ENCODE assay signal across 24 cellular contexts in the genomic region with DNA sequence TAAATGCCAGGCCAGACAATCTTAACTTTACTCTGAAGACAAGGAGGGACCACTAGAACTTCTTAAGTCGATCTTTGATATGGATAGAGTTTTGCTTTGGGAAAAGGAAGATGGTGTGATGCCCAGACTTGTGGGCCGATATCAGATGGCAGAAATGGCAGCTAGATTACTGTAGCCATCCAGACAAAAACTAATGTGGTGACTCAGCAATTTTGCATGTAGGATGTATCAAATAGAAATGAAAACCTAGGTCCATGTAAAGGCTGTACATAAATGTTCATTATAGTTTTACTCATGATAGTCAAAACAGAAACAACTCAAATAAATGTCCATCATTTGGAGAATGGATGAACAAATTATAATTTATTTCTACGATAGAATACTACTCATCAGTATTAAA.
"Had no signal": no experiment of that assay in that cellular context is flagged by ENCODE, and none has a peak within 500 bp of the region (broad histone marks: within the 10 kb centered on the region; RNA-seq: fewer than 3 reads in every experiment).

No MANE protein-coding gene starts in this region.

- ATAC-seq: foreskin keratinocyte, gastroesophageal sphincter, left lung, lower lobe of right lung, mucosa of descending colon had no signal

- H3K4me2 ChIP-seq: hepatocyte had no signal

- H3K9me3 ChIP-seq: esophagus muscularis mucosa, gastroesophageal sphincter, left lung, lower lobe of right lung had no signal

- H3K36me3 ChIP-seq: esophagus muscularis mucosa, gastroesophageal sphincter, heart left ventricle, left lung, lower lobe of right lung had no signal

- H3K27me3 ChIP-seq: dorsolateral prefrontal cortex, esophagus muscularis mucosa, foreskin keratinocyte, gastroesophageal sphincter, heart left ventricle, hepatocyte, left lung had no signal

- H2AFZ ChIP-seq: hepatocyte had no signal

- H3K79me2 ChIP-seq: hepatocyte had no signal

- DNase-seq: dermis blood vessel endothelial cell; dorsolateral prefrontal cortex; effector CD4-positive, alpha-beta T cell; effector memory CD4-positive, alpha-beta T cell; heart left ventricle; hypothalamus; immature natural killer cell; islet precursor cell; kidney; kidney glomerular epithelial cell; left lung; left ventricle myocardium superior; lower lobe of right lung; mesenchymal stem cell; mucosa of descending colon had no signal

- H3K27ac Mint-ChIP-seq: immature natural killer cell had no signal

- FAIRE-seq: colon, endothelial cell of umbilical vein, frontal cortex, kidney had no signal

- H3K27ac ChIP-seq: esophagus muscularis mucosa, foreskin keratinocyte, gastroesophageal sphincter, heart left ventricle, hepatocyte, left lung, lower lobe of right lung had no signal

- H3K4me3 Mint-ChIP-seq: immature natural killer cell, mesothelial cell of epicardium had no signal

- H3K4me1 ChIP-seq: foreskin keratinocyte, left lung had no signal

- H3K4me3 ChIP-seq: coronary artery, dorsolateral prefrontal cortex, esophagus muscularis mucosa, gastroesophageal sphincter, heart left ventricle, hepatocyte, left lung, lower lobe of right lung, mucosa of descending colon had no signal

- H3K36me3 Mint-ChIP-seq: immature natural killer cell had no signal
